Comparison of ENCODE assay signal across 9 cellular contexts in the genomic region with DNA sequence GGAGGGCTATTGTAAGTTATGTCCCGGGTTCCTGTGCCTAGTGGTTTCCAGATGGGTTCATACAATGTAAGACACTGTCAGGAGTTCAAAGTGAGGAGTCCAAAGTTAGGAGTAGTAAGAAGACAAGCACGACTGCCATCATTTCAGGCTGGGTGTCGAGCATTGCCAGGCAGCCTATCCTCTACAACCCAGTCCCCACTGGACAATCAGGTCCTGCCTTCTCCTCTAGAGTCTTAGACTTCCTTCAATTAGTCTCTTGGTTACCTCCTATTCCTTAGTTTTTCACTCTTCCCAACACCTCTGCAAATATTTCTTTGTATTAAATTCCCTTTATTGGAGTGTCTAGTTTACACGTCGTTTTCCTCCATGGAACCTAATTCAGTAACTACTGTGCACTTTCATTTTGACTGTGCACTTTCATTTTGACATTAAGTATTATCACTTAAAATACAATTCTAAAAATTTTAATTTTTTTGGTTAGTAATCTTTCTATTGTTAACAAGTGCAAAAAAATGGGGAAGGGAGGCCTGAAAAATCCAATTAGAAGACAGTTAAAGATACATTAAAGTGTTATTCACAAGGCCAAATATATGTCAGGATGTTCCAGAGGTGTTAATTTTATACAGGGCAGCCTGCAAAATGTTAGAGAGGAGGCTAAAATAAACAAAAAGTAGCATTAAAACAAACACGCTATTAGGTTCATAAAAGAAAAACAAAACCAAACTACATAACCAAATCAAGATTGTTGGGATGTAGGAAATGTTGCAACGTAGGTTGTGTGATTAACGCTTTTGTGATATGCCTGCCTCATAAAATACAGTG.
A peak's percentile ranks its signal among the peaks of the same experiment; 100 is the strongest.
DNase-seq lines count a peak whose midpoint lies in the region; ATAC-seq lines count a peak whose summit lies in the region.
"Had no signal": no experiment of that assay in that cellular context is flagged by ENCODE, and none has a peak within 500 bp of the region (broad histone marks: within the 10 kb centered on the region; RNA-seq: fewer than 3 reads in every experiment).

No MANE protein-coding gene starts in this region.

- peak overlapping the region; percentile 45 for H3K27ac Mint-ChIP-seq in activated T-cell treated with anti-CD3 and anti-CD28 coated beads, Interleukin-2, amount 50 U/mL, for 24 hours
- peak overlapping the region; percentile 61 to 70 for H3K27ac Mint-ChIP-seq in effector memory CD8-positive, alpha-beta T cell
- peak overlapping the region; percentile 15 for H3K27ac Mint-ChIP-seq in stimulated activated naive B cell treated with anti-CD40 and anti-IgM and Interleukin-4, amounts not matched to agents 10 μg/mL and 1 μg/mL and 100 μg/mL, for 72 hours
- H3K27ac Mint-ChIP-seq: neural progenitor cell had no signal

- H3K4me3 Mint-ChIP-seq in activated T-cell treated with anti-CD3 and anti-CD28 coated beads, Interleukin-2, amount 50 U/mL, for 24 hours = no peak overlapping the region
- H3K4me3 Mint-ChIP-seq in effector memory CD8-positive, alpha-beta T cell = peak overlapping the region; percentile 17 to 20
- no peak overlapping the region for H3K4me3 Mint-ChIP-seq in stimulated activated naive B cell treated with anti-CD40 and anti-IgM and Interleukin-4, amounts not matched to agents 10 μg/mL and 1 μg/mL and 100 μg/mL, for 72 hours
- H3K4me3 Mint-ChIP-seq: neural progenitor cell had no signal

- no peaks in the 10 kb centered on the region for H3K27me3 Mint-ChIP-seq in activated T-cell treated with anti-CD3 and anti-CD28 coated beads, Interleukin-2, amount 50 U/mL, for 24 hours
- H3K27me3 Mint-ChIP-seq in effector memory CD8-positive, alpha-beta T cell = no peaks in the 10 kb centered on the region
- no peaks in the 10 kb centered on the region for H3K27me3 Mint-ChIP-seq in stimulated activated naive B cell treated with anti-CD40 and anti-IgM and Interleukin-4, amounts not matched to agents 10 μg/mL and 1 μg/mL and 100 μg/mL, for 72 hours

- H3K9me3 Mint-ChIP-seq in activated T-cell treated with anti-CD3 and anti-CD28 coated beads, Interleukin-2, amount 50 U/mL, for 24 hours = no peaks in the 10 kb centered on the region
- no peaks in the 10 kb centered on the region for H3K9me3 Mint-ChIP-seq in effector memory CD8-positive, alpha-beta T cell
- peaks cover 0 to 2% of the 10 kb centered on the region in 2 donors for H3K9me3 Mint-ChIP-seq in stimulated activated naive B cell treated with anti-CD40 and anti-IgM and Interleukin-4, amounts not matched to agents 10 μg/mL and 1 μg/mL and 100 μg/mL, for 72 hours
- H3K9me3 Mint-ChIP-seq: neural progenitor cell had no signal

- H3K36me3 Mint-ChIP-seq in activated T-cell treated with anti-CD3 and anti-CD28 coated beads, Interleukin-2, amount 50 U/mL, for 24 hours (ENCODE audit: low read depth) = peaks cover 96% of the 10 kb centered on the region
- peaks cover 32% of the 10 kb centered on the region for H3K36me3 Mint-ChIP-seq in effector memory CD8-positive, alpha-beta T cell (ENCODE audit: insufficient read depth)
- H3K36me3 Mint-ChIP-seq in stimulated activated naive B cell treated with anti-CD40 and anti-IgM and Interleukin-4, amounts not matched to agents 10 μg/mL and 1 μg/mL and 100 μg/mL, for 72 hours = peaks cover 60 to 69% of the 10 kb centered on the region in 2 donors

- H3K4me1 Mint-ChIP-seq in activated T-cell treated with anti-CD3 and anti-CD28 coated beads, Interleukin-2, amount 50 U/mL, for 24 hours (ENCODE audit: low read depth) = peaks cover 41% of the 10 kb centered on the region
- H3K4me1 Mint-ChIP-seq in effector memory CD8-positive, alpha-beta T cell (ENCODE audit: low read depth in 2 of 2) = peaks cover 6 to 21% of the 10 kb centered on the region in 2 donors
- peaks cover 9 to 30% of the 10 kb centered on the region in 2 donors for H3K4me1 Mint-ChIP-seq in stimulated activated naive B cell treated with anti-CD40 and anti-IgM and Interleukin-4, amounts not matched to agents 10 μg/mL and 1 μg/mL and 100 μg/mL, for 72 hours
- H3K4me1 Mint-ChIP-seq: neural progenitor cell had no signal

- DNase-seq in activated T-cell treated with anti-CD3 and anti-CD28 coated beads, Interleukin-2, amount 50 U/mL, for 24 hours = no peak
- DNase-seq in activated T-cell treated with anti-CD3 and anti-CD28 coated beads, Interleukin-2, amount 50 U/mL, for 48 hours = no peak
- DNase-seq in effector memory CD8-positive, alpha-beta T cell = no peak
- DNase-seq in stimulated activated naive B cell treated with anti-CD40 and anti-IgM and Interleukin-4, amounts not matched to agents 10 μg/mL and 1 μg/mL and 100 μg/mL, for 72 hours = no peak
- DNase-seq in activated gamma-delta T cell (lab: John Stamatoyannopoulos, UW) = no peak
- DNase-seq in RKO (ENCODE audit: low spot score) = no peak

- ATAC-seq in HG03159 (IDR thresholded peaks at IDR 0.05; ENCODE audit: unreplicated experiment) (peak; percentile 65), HG03135 (IDR thresholded peaks at IDR 0.05; ENCODE audit: unreplicated experiment) (no peak)
- no peak for ATAC-seq in effector memory CD8-positive, alpha-beta T cell (replicated peaks)
- ATAC-seq in stimulated activated naive B cell treated with anti-CD40 and anti-IgM and Interleukin-4, amounts not matched to agents 10 μg/mL and 1 μg/mL and 100 μg/mL, for 72 hours (replicated peaks) = no peak

Comparison
In these comparisons a context has a peak if more than half of its experiments do, and no peak if none do; other contexts are left out.
1. H3K27ac Mint-ChIP-seq: peak in every context shown above with its lines; median percentile 66 in effector memory CD8-positive, alpha-beta T cell; 45 in activated T-cell treated with anti-CD3 and anti-CD28 coated beads, Interleukin-2, amount 50 U/mL, for 24 hours; 15 in stimulated activated naive B cell treated with anti-CD40 and anti-IgM and Interleukin-4, amounts not matched to agents 10 μg/mL and 1 μg/mL and 100 μg/mL, for 72 hours.
2. H3K4me3 Mint-ChIP-seq: peak in effector memory CD8-positive, alpha-beta T cell (2 of 2); none in activated T-cell treated with anti-CD3 and anti-CD28 coated beads, Interleukin-2, amount 50 U/mL, for 24 hours (single experiment) and stimulated activated naive B cell treated with anti-CD40 and anti-IgM and Interleukin-4, amounts not matched to agents 10 μg/mL and 1 μg/mL and 100 μg/mL, for 72 hours (0 of 2).